Comparison of ENCODE assay signal across 18 cellular contexts in the genomic region with DNA sequence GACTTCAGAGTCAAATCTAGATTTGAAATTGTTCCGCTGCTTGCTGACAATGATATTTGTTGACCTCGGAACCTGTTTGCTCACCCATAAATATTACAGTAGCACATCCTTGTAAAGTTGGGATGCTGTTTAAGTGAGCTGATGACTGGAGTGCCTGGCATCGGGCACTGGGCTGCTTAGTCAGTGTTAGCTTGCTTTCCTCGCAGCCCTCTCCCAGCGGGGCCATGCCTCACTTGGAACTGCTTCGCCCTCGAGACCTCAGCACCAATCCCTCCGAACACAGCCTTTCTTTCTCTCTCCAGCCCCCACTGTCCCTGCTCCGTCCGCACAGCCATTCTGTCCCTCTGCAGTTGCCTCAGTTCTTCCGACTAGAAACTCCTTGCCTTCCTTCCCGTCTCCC. TPM values are rescaled to one million over a fixed set of nuclear protein-coding genes. Genes with fewer than 3 reads are reported as not detected.
DNase-seq lines count a peak whose midpoint lies in the region; ATAC-seq, FAIRE-seq and TF ChIP-seq lines count a peak whose summit lies in the region.
"Had no signal": no experiment of that assay in that cellular context is flagged by ENCODE, and none has a peak within 500 bp of the region (broad histone marks: within the 10 kb centered on the region; RNA-seq: fewer than 3 reads in every experiment).

No MANE protein-coding gene starts in this region.

- CTCF ChIA-PET in Calu3 (lab: Charles Lee) (no interaction called here), K562 (lab: Yijun Ruan, JAX; ENCODE audit: low intra/inter-chr PET ratio) (no interaction called here)

- DNase-seq in Calu3 (no peak), MG63 (peak; percentile 36), K562 (ENCODE audit: extremely low read depth in 1 of 4, low spot score in 3 of 4) (no peak), NCI-H1048 (lab: John Stamatoyannopoulos, UW) (no peak)
- no peak for DNase-seq in naive thymus-derived CD8-positive, alpha-beta T cell
- DNase-seq in activated CD4-positive, alpha-beta T cell treated with anti-CD3 and anti-CD28 coated beads, Interleukin-2, amount 50 U/mL, for 1 hour: no peak
- DNase-seq: BE2C; CD8-positive, alpha-beta T cell; DMS79; NCI-H1092 treated with DMSO at 0.1 percent for 48 hours; NCI-H2227 treated with DMSO at 0.1 percent for 48 hours; NCI-H524; Peyer's patch; SHP77 had no signal

- H3K4me1 Mint-ChIP-seq in Calu3 (ENCODE audit: low read depth, unreplicated experiment): peaks cover 8% of the 10 kb centered on the region
- H3K4me1 Mint-ChIP-seq in naive thymus-derived CD8-positive, alpha-beta T cell: peaks cover 13 to 31% (median 21%) of the 10 kb centered on the region in 4 donors

- no peak for TF ChIP-seq POLR2A in K562 (conservative IDR thresholded peaks at IDR 0.05)

- no peaks in the 10 kb centered on the region for H3K9me3 ChIP-seq in MG63
- H3K9me3 ChIP-seq in K562 (replicated peaks; ENCODE audit: control insufficient read depth, insufficient read depth, low read depth, low read length): no peaks in the 10 kb centered on the region
- H3K9me3 ChIP-seq: BE2C, Peyer's patch had no signal

- TF ChIP-seq RAD21 in K562 (CRISPR knock-in tag; conservative IDR thresholded peaks at IDR 0.05 in 1 of 2, IDR thresholded peaks at IDR 0.05 in 1 of 2): no peak

- H3K9ac ChIP-seq in K562 (ENCODE audit: insufficient read depth in 1 of 2, low read depth in 2 of 2, low read length in 2 of 2): peak overlapping the region in 1 of 2 experiments; percentile 83; a peak in 2 of 4 replicates
- H3K9ac ChIP-seq: KMS-11 had no signal

- peaks cover 15% of the 10 kb centered on the region for H3K36me3 Mint-ChIP-seq in Calu3 (ENCODE audit: insufficient read depth, unreplicated experiment)
- H3K36me3 Mint-ChIP-seq in naive thymus-derived CD8-positive, alpha-beta T cell: peaks cover 0 to 8% (median 0%) of the 10 kb centered on the region in 3 donors

- in situ Hi-C loops in K562 (cut with MboI): no loop called here

- H3K4me3 Mint-ChIP-seq in Calu3 (ENCODE audit: low read depth, unreplicated experiment): no peak overlapping the region
- no peak overlapping the region for H3K4me3 Mint-ChIP-seq in naive thymus-derived CD8-positive, alpha-beta T cell
- H3K4me3 Mint-ChIP-seq: CD8-positive, alpha-beta T cell had no signal

- H3K27ac ChIP-seq in K562 (ENCODE audit: extremely low read depth, low read depth, low read length): no peak overlapping the region
- H3K27ac ChIP-seq: KMS-11 had no signal

- H3K27ac Mint-ChIP-seq in Calu3 (ENCODE audit: unreplicated experiment): peak overlapping the region; percentile 16
- H3K27ac Mint-ChIP-seq in naive thymus-derived CD8-positive, alpha-beta T cell: peak overlapping the region in 6 of 10 donors; percentile 46 to 80 (median 64)
- H3K27ac Mint-ChIP-seq: CD8-positive, alpha-beta T cell had no signal

- TF ChIP-seq EP300 in K562 (IDR thresholded peaks at IDR 0.05; ENCODE audit: low read length): no peak

- no peaks in the 10 kb centered on the region for H3K9me1 ChIP-seq in K562 (ENCODE audit: control insufficient read depth, insufficient read depth, low read length)

- H4K20me1 ChIP-seq in K562 (replicated peaks; ENCODE audit: control insufficient read depth, insufficient read depth, low read length): no peaks in the 10 kb centered on the region

- H3K4me3 ChIP-seq in MG63: no peak overlapping the region
- no peak overlapping the region for H3K4me3 ChIP-seq in K562
- H3K4me3 ChIP-seq: Peyer's patch had no signal

- BruUV-seq in Calu3 (replicated peaks; lab: Mats Ljungman, UMichigan): no TSS peak
- BruUV-seq in K562 (replicated peaks; lab: Mats Ljungman, UMichigan): no TSS peak

- H3K27me3 ChIP-seq in MG63 (no peaks in the 10 kb centered on the region), K562 (ENCODE audit: control insufficient read depth in 2 of 2, insufficient read depth in 2 of 2, low read length in 2 of 2) (peaks cover 0 to 2% of the 10 kb centered on the region in 2 experiments; a peak in 1 of 5 replicates)
- H3K27me3 ChIP-seq: BE2C, Peyer's patch had no signal

- ATAC-seq in K562 (peak; percentile 18; the same call in 2 of the 3 replicates), HG03159 (IDR thresholded peaks at IDR 0.05; ENCODE audit: unreplicated experiment) (no peak)
- no peak for ATAC-seq in naive thymus-derived CD8-positive, alpha-beta T cell
- ATAC-seq: CD8-positive, alpha-beta T cell had no signal

- TF ChIP-seq CTCF in Calu3 (IDR thresholded peaks at IDR 0.05; ENCODE audit: unreplicated experiment) (no peak), K562 (IDR thresholded peaks at IDR 0.05 in 2 of 3, conservative IDR thresholded peaks at IDR 0.05 in 1 of 3; ENCODE audit: insufficient read depth in 2 of 3, low read depth in 1 of 3, low read length in 3 of 3) (no peak)

- H3K4me1 ChIP-seq in K562 (replicated peaks in 1 of 2; ENCODE audit: control insufficient read depth in 2 of 2, insufficient read depth in 2 of 2, low read length in 2 of 2): peaks cover 9 to 11% of the 10 kb centered on the region in 2 experiments; a peak in 4 of 5 replicates
- H3K4me1 ChIP-seq: BE2C, Peyer's patch had no signal

- WGBS in K562 (ENCODE audit: insufficient coverage, low coverage, missing lambda C conversion rate): 46% methylated on average over 6 of the region's 12 CpGs

- H2AFZ ChIP-seq in K562 (ENCODE audit: low read depth, low read length): peak overlapping the region; percentile 94

- POLR2A ChIA-PET in K562 (lab: Yijun Ruan, JAX): interaction anchor here (1.2 to 1.7 kb wide), 3 partner anchors 18 to 24 kb away, joined by 3 to 8 read pairs (median 6); partner anchors contain the start of gene RNF44
- POLR2A ChIA-PET in naive thymus-derived CD8-positive, alpha-beta T cell (lab: Charles Lee): no interaction called here

- H3K4me2 ChIP-seq in K562 (ENCODE audit: insufficient read depth, low read length): peak overlapping the region; percentile 72
- H3K4me2 ChIP-seq: KMS-11 had no signal

- intact Hi-C loops in Calu3 (cut with micrococcal nuclease; ENCODE audit: unreplicated experiment): no loop called here
- intact Hi-C loops in K562 (cut with micrococcal nuclease): no loop called here

- H3K9me3 Mint-ChIP-seq in Calu3 (ENCODE audit: low read depth, unreplicated experiment): no peaks in the 10 kb centered on the region
- H3K9me3 Mint-ChIP-seq in naive thymus-derived CD8-positive, alpha-beta T cell: no peaks in the 10 kb centered on the region
- H3K9me3 Mint-ChIP-seq: CD8-positive, alpha-beta T cell had no signal

- FAIRE-seq in K562 (lab: Jason Lieb, UNC): no peak
- FAIRE-seq: D721Med had no signal

- no peaks in the 10 kb centered on the region for H3K79me2 ChIP-seq in K562 (ENCODE audit: control insufficient read depth, insufficient read depth, low read length)

- no peaks in the 10 kb centered on the region for H3K27me3 Mint-ChIP-seq in Calu3 (ENCODE audit: unreplicated experiment)
- no peaks in the 10 kb centered on the region for H3K27me3 Mint-ChIP-seq in naive thymus-derived CD8-positive, alpha-beta T cell

- H3K36me3 ChIP-seq in MG63 (peaks cover 18% of the 10 kb centered on the region), K562 (ENCODE audit: control insufficient read depth, insufficient read depth, low read length) (peaks cover 8% of the 10 kb centered on the region; the same call in 1 of the 3 replicates)

RNA-seq across cellular contexts. Expression of gene RNF44, which starts 23.4 kb away (rescaled TPM):
- total RNA-seq in Calu3 (2022): 76.9 and 82.3 TPM in 2 replicates
- 0.17 and 4.4 TPM in 2 replicates for total RNA-seq in MG63 (2014; rRNA removed; shearing (Covaris generic); ENCODE audit: low replicate concordance)
- total RNA-seq in K562 (2011; cell fraction: chromatin; rRNA removed; ENCODE audit: low replicate concordance): 109 and 250 TPM in 2 replicates
- total RNA-seq in K562 (2011; cell fraction: nucleolus; rRNA removed): 141 and 156 TPM in 2 replicates
- 127 and 128 TPM in 2 replicates for total RNA-seq in K562 (2011; cell fraction: nucleoplasm; rRNA removed)
- 14.8 and 19.7 TPM in 2 replicates for total RNA-seq in K562 (2014; rRNA removed)
- 4.8 and 5.1 TPM in 2 replicates for total RNA-seq in K562 (2014; rRNA removed; fragmentation: Illumina TruSeq; extraction: Trizol)
- total RNA-seq in K562 (2015; rRNA removed; fragmentation: Illumina TruSeq; extraction: Trizol): 7.2 and 7.5 TPM in 2 replicates
- 64.0 and 82.6 TPM in 2 replicates for total RNA-seq in K562 (2021)
- 7.4 and 25.6 TPM in 2 replicates for polyA plus RNA-seq in K562 (2011; rRNA removed)
- polyA plus RNA-seq in K562 (2011; cell fraction: cytosol; rRNA removed): 9.9 and 13.1 TPM in 2 replicates
- 196 and 219 TPM in 2 replicates for polyA plus RNA-seq in K562 (2011; cell fraction: nucleus; rRNA removed)
- 33.9 and 73.5 TPM in 2 replicates for polyA plus RNA-seq in K562 (2012)
- 20.5 and 39.3 TPM in 2 replicates for polyA plus RNA-seq in K562 (2014; fragmentation: Illumina TruSeq; extraction: Trizol)
- polyA plus RNA-seq in K562 (2014; fragmentation: Nextera tagmentation; extraction: Ambion mirVana): 1 to 10 TPM; 1.6 to 2.5 TPM
- polyA plus RNA-seq in K562 (2014; rRNA removed): 40.1 and 51.0 TPM in 2 replicates
- 2.8 and 3.0 TPM in 2 replicates for polyA minus RNA-seq in K562 (2011; rRNA and poly(A)+ RNA removed)
- polyA minus RNA-seq in K562 (2011; cell fraction: cytosol; rRNA and poly(A)+ RNA removed): 17.2 and 25.7 TPM in 2 replicates
- polyA minus RNA-seq in K562 (2011; cell fraction: nucleus; rRNA and poly(A)+ RNA removed): 40.7 and 48.8 TPM in 2 replicates
- 100 to 1,000 TPM; 271 to 281 TPM for total RNA-seq in naive thymus-derived CD8-positive, alpha-beta T cell
- polyA plus RNA-seq in naive thymus-derived CD8-positive, alpha-beta T cell: 1 to 10 TPM; 1.2 to 4.1 (median 3.2) TPM

RNA-seq across cellular contexts. Expression of gene CDHR2, which starts 35.4 kb away (rescaled TPM):
- 7.8 and 13.3 TPM in 2 replicates for total RNA-seq in Calu3 (2022)
- total RNA-seq in MG63 (2014; rRNA removed; shearing (Covaris generic); ENCODE audit: low replicate concordance): not detected in 2 replicates
- 1.0 TPM in 1 of 2 replicates, not detected in the other for total RNA-seq in K562 (2011; cell fraction: chromatin; rRNA removed; ENCODE audit: low replicate concordance)
- total RNA-seq in K562 (2011; cell fraction: nucleolus; rRNA removed): 0.13 and 0.17 TPM in 2 replicates
- total RNA-seq in K562 (2011; cell fraction: nucleoplasm; rRNA removed): 0.15 TPM in 1 of 2 replicates, not detected in the other
- 0.04 and 0.09 TPM in 2 replicates for total RNA-seq in K562 (2014; rRNA removed)
- total RNA-seq in K562 (2014; rRNA removed; fragmentation: Illumina TruSeq; extraction: Trizol): 0.10 and 0.18 TPM in 2 replicates
- 0.22 and 0.23 TPM in 2 replicates for total RNA-seq in K562 (2015; rRNA removed; fragmentation: Illumina TruSeq; extraction: Trizol)
- 0.36 and 0.62 TPM in 2 replicates for total RNA-seq in K562 (2021)
- 0.01 TPM in 1 of 2 replicates, not detected in the other for polyA plus RNA-seq in K562 (2011; rRNA removed)
- not detected in 2 replicates for polyA plus RNA-seq in K562 (2011; cell fraction: cytosol; rRNA removed)
- polyA plus RNA-seq in K562 (2011; cell fraction: nucleus; rRNA removed): 0.06 and 0.18 TPM in 2 replicates
- polyA plus RNA-seq in K562 (2012): 0.07 and 0.42 TPM in 2 replicates
- 0.01 and 0.04 TPM in 2 replicates for polyA plus RNA-seq in K562 (2014; fragmentation: Illumina TruSeq; extraction: Trizol)
- not detected for polyA plus RNA-seq in K562 (2014; fragmentation: Nextera tagmentation; extraction: Ambion mirVana)
- polyA plus RNA-seq in K562 (2014; rRNA removed): 0.03 TPM in 1 of 2 replicates, not detected in the other
- polyA minus RNA-seq in K562 (2011; rRNA and poly(A)+ RNA removed): not detected in 2 replicates
- polyA minus RNA-seq in K562 (2011; cell fraction: cytosol; rRNA and poly(A)+ RNA removed): 0.67 TPM in 1 of 2 replicates, not detected in the other
- 0.27 and 0.33 TPM in 2 replicates for polyA minus RNA-seq in K562 (2011; cell fraction: nucleus; rRNA and poly(A)+ RNA removed)
- total RNA-seq in naive thymus-derived CD8-positive, alpha-beta T cell: 1 to 10 TPM; 3.6 to 4.8 TPM
- under 1 TPM in 1 of 3 donors, not detected in 2; 0.26 TPM for polyA plus RNA-seq in naive thymus-derived CD8-positive, alpha-beta T cell
- polyA plus RNA-seq: AG04450 had no signal
